ENCODE assay signal across 16 cellular contexts in genomic region chr2:51027968-51028367, GRCh38. TPM values are rescaled to one million over a fixed set of nuclear protein-coding genes. Genes with fewer than 3 reads are reported as not detected.
DNase-seq lines count a peak whose midpoint lies in the region; ATAC-seq and TF ChIP-seq lines count a peak whose summit lies in the region.
"Had no signal": no experiment of that assay in that cellular context is flagged by ENCODE, and none has a peak within 500 bp of the region (broad histone marks: within the 10 kb centered on the region; RNA-seq: fewer than 3 reads in every experiment).

No MANE protein-coding gene starts in this region.

- DNase-seq in DMS79 (lab: John Stamatoyannopoulos, UW): peak; percentile 72
- DNase-seq in H7: peak; percentile 15
- DNase-seq in chondrocyte (ENCODE audit: low spot score): peak; percentile 86
- no peak for DNase-seq in activated T-cell treated with anti-CD3 and anti-CD28 coated beads, Interleukin-2, amount 50 U/mL, for 24 hours
- DNase-seq: DMS 273 treated with DMSO at 0.1 percent for 48 hours, HFFc6, NCI-H1436, NCI-H2029, NCI-H69, RPMI8226 had no signal

- TF ChIP-seq CTCF in chondrocyte (IDR thresholded peaks at IDR 0.05) (no peak), neutrophil (IDR thresholded peaks at IDR 0.05) (no peak)

- H3K4me1 Mint-ChIP-seq in chondrocyte (ENCODE audit: low read depth): peaks cover 2% of the 10 kb centered on the region
- H3K4me1 Mint-ChIP-seq in activated T-cell treated with anti-CD3 and anti-CD28 coated beads, Interleukin-2, amount 50 U/mL, for 24 hours (ENCODE audit: low read depth): no peaks in the 10 kb centered on the region

- H3K4me3 Mint-ChIP-seq in chondrocyte (ENCODE audit: unreplicated experiment): no peak overlapping the region
- H3K4me3 Mint-ChIP-seq in activated T-cell treated with anti-CD3 and anti-CD28 coated beads, Interleukin-2, amount 50 U/mL, for 24 hours: no peak overlapping the region
- H3K4me3 Mint-ChIP-seq: HFFc6 had no signal

- no peak for ATAC-seq in GM18868 (IDR thresholded peaks at IDR 0.05; ENCODE audit: unreplicated experiment)
- no peak for ATAC-seq in GM21526 (IDR thresholded peaks at IDR 0.05; ENCODE audit: low FRiP score, unreplicated experiment)
- ATAC-seq: HepG2 had no signal

- H3K27ac ChIP-seq in neutrophil: peak overlapping the region; percentile 84
- H3K27ac ChIP-seq: KMS-11 had no signal

- H3K27ac Mint-ChIP-seq in chondrocyte (ENCODE audit: unreplicated experiment): no peak overlapping the region
- no peak overlapping the region for H3K27ac Mint-ChIP-seq in activated T-cell treated with anti-CD3 and anti-CD28 coated beads, Interleukin-2, amount 50 U/mL, for 24 hours
- H3K27ac Mint-ChIP-seq: CD14-positive monocyte, HFFc6 had no signal

- peaks cover 21% of the 10 kb centered on the region for H3K27me3 Mint-ChIP-seq in chondrocyte (ENCODE audit: low read depth)
- peaks cover 8% of the 10 kb centered on the region for H3K27me3 Mint-ChIP-seq in activated T-cell treated with anti-CD3 and anti-CD28 coated beads, Interleukin-2, amount 50 U/mL, for 24 hours

- no peak overlapping the region for H3K4me3 ChIP-seq in H7 (ENCODE audit: insufficient read depth, low read depth, low read length)
- no peak overlapping the region for H3K4me3 ChIP-seq in neutrophil (ENCODE audit: low read depth in 1 of 2, low read length in 1 of 2)

- no peaks in the 10 kb centered on the region; the same call in 1 of the 2 replicates for H3K36me3 ChIP-seq in H7 (replicated peaks; ENCODE audit: control insufficient read depth, insufficient read depth, low read length)
- no peaks in the 10 kb centered on the region for H3K36me3 ChIP-seq in neutrophil

- H3K36me3 Mint-ChIP-seq in chondrocyte (ENCODE audit: low read depth): no peaks in the 10 kb centered on the region
- H3K36me3 Mint-ChIP-seq in activated T-cell treated with anti-CD3 and anti-CD28 coated beads, Interleukin-2, amount 50 U/mL, for 24 hours (ENCODE audit: low read depth): no peaks in the 10 kb centered on the region
- H3K36me3 Mint-ChIP-seq: CD14-positive monocyte had no signal

- no peaks in the 10 kb centered on the region for H3K9me3 ChIP-seq in neutrophil

- H3K9me3 Mint-ChIP-seq in chondrocyte (ENCODE audit: low read depth): peaks cover 3% of the 10 kb centered on the region
- H3K9me3 Mint-ChIP-seq in activated T-cell treated with anti-CD3 and anti-CD28 coated beads, Interleukin-2, amount 50 U/mL, for 24 hours: peaks cover 29% of the 10 kb centered on the region

- peaks cover 47 to 60% of the 10 kb centered on the region in 2 experiments for H3K4me1 ChIP-seq in neutrophil (ENCODE audit: control insufficient read depth in 1 of 2, insufficient read depth in 1 of 2, low read depth in 1 of 2, low read length in 1 of 2)

- H3K27me3 ChIP-seq in H7 (ENCODE audit: control insufficient read depth, insufficient read depth, low read length) (no peaks in the 10 kb centered on the region), neutrophil (peaks cover 23% of the 10 kb centered on the region)

RNA-seq across cellular contexts. Expression of gene NRXN1, which starts 4.0 kb away (rescaled TPM):
- 2.1 and 3.4 TPM in 2 replicates for total RNA-seq in H7 (2014; rRNA removed; shearing (Covaris generic))
- not detected in 3 replicates for total RNA-seq in chondrocyte
- total RNA-seq: HepG2, HFFc6 had no signal
